Comparison of ENCODE assay signal across 9 cellular contexts in the genomic region with DNA sequence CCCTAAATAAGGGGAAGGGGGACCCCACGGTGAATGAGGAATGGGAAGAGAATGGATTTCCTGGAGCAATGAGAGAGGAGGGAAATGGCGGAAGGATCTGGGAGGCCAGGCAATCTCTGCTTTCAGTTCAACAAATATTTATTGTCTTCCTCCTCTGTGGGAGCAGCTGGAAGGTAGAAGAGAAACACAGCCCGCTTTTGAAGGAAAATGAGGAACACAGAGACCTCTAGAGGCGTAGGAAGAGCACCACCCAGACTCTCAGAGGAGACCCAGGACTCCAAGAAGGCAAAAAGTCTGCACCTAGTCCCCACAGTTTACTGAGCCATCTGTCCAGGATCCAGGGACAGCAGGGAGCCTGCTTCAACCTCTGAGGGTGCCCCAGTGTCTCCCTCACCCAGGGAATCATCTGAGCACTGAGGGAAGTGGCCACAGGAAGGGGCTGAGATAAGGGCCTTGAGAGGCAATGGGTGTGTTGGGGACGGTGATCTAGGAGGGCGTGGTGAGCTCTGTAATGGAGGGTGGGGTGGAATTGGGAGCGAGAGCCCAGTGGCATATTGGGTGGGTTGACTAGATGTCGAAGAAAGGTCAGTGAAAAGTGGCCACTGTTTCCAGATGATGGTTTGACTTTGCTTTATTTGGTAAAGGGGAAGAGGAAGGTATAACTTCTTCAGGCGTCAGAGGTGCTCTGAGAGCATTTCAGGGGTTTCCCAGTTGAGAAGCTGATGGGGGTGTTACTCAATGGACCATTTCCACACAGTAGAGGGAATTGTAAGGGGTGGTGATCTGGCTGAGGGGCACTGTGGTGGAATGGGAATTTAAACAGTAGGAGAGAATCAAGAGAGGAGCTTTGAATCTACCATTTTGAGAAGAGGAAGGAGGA. TPM values are rescaled to one million over a fixed set of nuclear protein-coding genes. Genes with fewer than 3 reads are reported as not detected.
DNase-seq lines count a peak whose midpoint lies in the region; ATAC-seq and TF ChIP-seq lines count a peak whose summit lies in the region.
"Had no signal": no experiment of that assay in that cellular context is flagged by ENCODE, and none has a peak within 500 bp of the region (broad histone marks: within the 10 kb centered on the region; RNA-seq: fewer than 3 reads in every experiment).

No MANE protein-coding gene starts in this region.

- peaks cover 37% of the 10 kb centered on the region for H3K4me1 ChIP-seq in HUES6 (ENCODE audit: control insufficient read depth, insufficient read depth, low read length)
- peaks cover 31% of the 10 kb centered on the region for H3K4me1 ChIP-seq in mesodermal cell (ENCODE audit: control insufficient read depth, insufficient read depth, low read length, poor library complexity, severe bottlenecking)

- peaks cover 44% of the 10 kb centered on the region for H3K4me1 Mint-ChIP-seq in chondrocyte (ENCODE audit: low read depth)

- H3K27ac ChIP-seq in HUES6 (ENCODE audit: low read depth, low read length) (no peak overlapping the region), mesodermal cell (ENCODE audit: low read depth, low read length, severe bottlenecking) (peak overlapping the region; percentile 71)

- peak overlapping the region; percentile 29 for H3K9ac ChIP-seq in HUES6 (ENCODE audit: low read length)

- no peak overlapping the region; the same call in 1 of the 2 replicates for H3K4me3 ChIP-seq in HUES6 (ENCODE audit: low read depth, low read length)
- H3K4me3 ChIP-seq in mesodermal cell (ENCODE audit: extremely low read depth, insufficient read depth, low read length, poor library complexity, severe bottlenecking), result peak overlapping the region; percentile 12

- no peaks in the 10 kb centered on the region for H3K9me3 ChIP-seq in HUES6 (ENCODE audit: control insufficient read depth, insufficient read depth, low read depth, low read length)
- H3K9me3 ChIP-seq in mesodermal cell (ENCODE audit: control insufficient read depth, low read length), result no peaks in the 10 kb centered on the region

- H3K4me3 Mint-ChIP-seq in chondrocyte (ENCODE audit: unreplicated experiment), result peak overlapping the region; percentile 74

- peak overlapping the region; percentile 99 for H3K27ac Mint-ChIP-seq in chondrocyte (ENCODE audit: unreplicated experiment)

- H3K36me3 Mint-ChIP-seq in chondrocyte (ENCODE audit: low read depth), result no peaks in the 10 kb centered on the region

- H3K27me3 Mint-ChIP-seq in chondrocyte (ENCODE audit: low read depth), result peaks cover 4% of the 10 kb centered on the region

- peak; percentile 67 for TF ChIP-seq CTCF in chondrocyte (IDR thresholded peaks at IDR 0.05)
- TF ChIP-seq CTCF in GM13976 (IDR thresholded peaks at IDR 0.05; ENCODE audit: borderline replicate concordance, control extremely low read depth, extremely low read depth, insufficient read depth, missing control alignments), result no peak

- no peaks in the 10 kb centered on the region for H3K9me3 Mint-ChIP-seq in chondrocyte (ENCODE audit: low read depth)

- no peak for ATAC-seq in HG03135 (IDR thresholded peaks at IDR 0.05; ENCODE audit: unreplicated experiment)

- H3K27me3 ChIP-seq in HUES6 (ENCODE audit: control insufficient read depth, insufficient read depth, low read length), result peaks cover 5% of the 10 kb centered on the region

- 88 to 93% methylated on average over 6 to 7 of the region's 9 CpGs for WGBS in mesodermal cell (ENCODE audit: insufficient coverage in 2 of 2), 2 experiments

- in situ Hi-C loops in GM13976 (cut with MboI; ENCODE audit: low sequenced_read_pairs, unreplicated experiment), result no loop called here

- DNase-seq in A172 (ENCODE audit: low spot score) (peak; percentile 68), chondrocyte (ENCODE audit: low spot score) (no peak), GM13976 (ENCODE audit: low spot score) (no peak), NCI-H446 (lab: John Stamatoyannopoulos, UW) (no peak), T1000 (lab: John Stamatoyannopoulos, UW) (no peak)
- DNase-seq: NCI-H82 had no signal

- H3K36me3 ChIP-seq in HUES6 (ENCODE audit: control insufficient read depth, insufficient read depth, low read length), result no peaks in the 10 kb centered on the region
- no peaks in the 10 kb centered on the region for H3K36me3 ChIP-seq in mesodermal cell (ENCODE audit: control insufficient read depth, insufficient read depth, low read length)

RNA-seq across cellular contexts. Expression of gene PSORS1C1, which starts 0.6 kb away (rescaled TPM):
- total RNA-seq in A172 (2014; rRNA removed; shearing (Covaris generic)), result 1.1 and 3.4 TPM in 2 replicates
- total RNA-seq in chondrocyte, result 4.2 to 6.0 TPM (median 5.5 TPM) in 3 replicates
- 0.15 TPM for polyA plus RNA-seq in mesodermal cell (2013, experiment 1 of 2)
- polyA plus RNA-seq in mesodermal cell (2013, experiment 2 of 2), result 0.76 TPM

RNA-seq across cellular contexts. Expression of gene C6orf15, which starts 2.8 kb away (rescaled TPM):
- total RNA-seq in A172 (2014; rRNA removed; shearing (Covaris generic)), result 2.4 TPM in 2 replicates
- total RNA-seq in chondrocyte, result 0.37 TPM in 1 of 3 replicates, not detected in the others
- polyA plus RNA-seq in mesodermal cell (2013, experiment 1 of 2), result not detected
- not detected for polyA plus RNA-seq in mesodermal cell (2013, experiment 2 of 2)

RNA-seq across cellular contexts. Expression of gene CDSN, which starts 5.0 kb away (rescaled TPM):
- total RNA-seq in A172 (2014; rRNA removed; shearing (Covaris generic)), result not detected in 2 replicates
- 0.12 TPM in 1 of 3 replicates, not detected in the others for total RNA-seq in chondrocyte
- not detected for polyA plus RNA-seq in mesodermal cell (2013, experiment 1 of 2)
- not detected for polyA plus RNA-seq in mesodermal cell (2013, experiment 2 of 2)

RNA-seq across cellular contexts. Expression of gene PSORS1C2, which starts 23.7 kb away (rescaled TPM):
- not detected in 2 replicates for total RNA-seq in A172 (2014; rRNA removed; shearing (Covaris generic))
- not detected in 3 replicates for total RNA-seq in chondrocyte
- not detected for polyA plus RNA-seq in mesodermal cell (2013, experiment 1 of 2)
- polyA plus RNA-seq in mesodermal cell (2013, experiment 2 of 2), result not detected

RNA-seq across cellular contexts. Expression of gene CCHCR1, which starts 42.4 kb away (rescaled TPM):
- 18.9 and 24.8 TPM in 2 replicates for total RNA-seq in A172 (2014; rRNA removed; shearing (Covaris generic))
- 11.2 to 18.3 TPM (median 13.4 TPM) in 3 replicates for total RNA-seq in chondrocyte
- polyA plus RNA-seq in mesodermal cell (2013, experiment 1 of 2), result 22.6 TPM
- 21.6 TPM for polyA plus RNA-seq in mesodermal cell (2013, experiment 2 of 2)
